26 cellular contexts compared by ENCODE assay signal in genomic region chr10:69074532-69074931, GRCh38.
"Had no signal": no experiment of that assay in that cellular context is flagged by ENCODE, and none has a peak within 500 bp of the region (broad histone marks: within the 10 kb centered on the region; RNA-seq: fewer than 3 reads in every experiment).

No MANE protein-coding gene starts in this region.

- H3K27me3 ChIP-seq: body of pancreas, breast epithelium had no signal

- H3K4me3 ChIP-seq: body of pancreas, breast epithelium, PC-9 had no signal

- DNase-seq: activated CD4-positive, alpha-beta T cell treated with anti-CD3 and anti-CD28 coated beads, Interleukin-2, amount 10 ng/mL, durations not matched to agents 24 days and 14 days; activated CD4-positive, alpha-beta T cell treated with anti-CD3 and anti-CD28 coated beads, Interleukin-2, amount 50 U/mL, for 4 hours; activated CD8-positive, alpha-beta T cell treated with anti-CD3 and anti-CD28 coated beads for 36 hours; activated gamma-delta T cell; activated naive CD4-positive, alpha-beta T cell treated with Interleukin-2 at 50 U/mL for 16 hours; activated naive CD8-positive, alpha-beta T cell treated with anti-CD3 and anti-CD28 coated beads, Interleukin-2, amount 10 ng/mL, durations not matched to agents 7 days and 5 days; activated T-cell treated with anti-CD3 and anti-CD28 coated beads, Interleukin-2, amount 50 U/mL, for 24 hours; body of pancreas; NCI-H1105; NCI-H1436; NCI-H1694; NCI-H1930; NCI-H2081 treated with DMSO at 0.1 percent for 48 hours; NCI-H226; NCI-H446 treated with DMSO at 0.1 percent for 48 hours; NCI-H748 treated with DMSO at 0.1 percent for 48 hours; NK-92 treated with Interleukin-12 subunit alpha and Interleukin-12 subunit beta, amount 100 ng/mL, for 24 hours; PC-9; Right ventricle myocardium superior had no signal

- H3K4me3 Mint-ChIP-seq: activated CD4-positive, alpha-beta T cell treated with anti-CD3 and anti-CD28 coated beads, Interleukin-2, amount 10 ng/mL, durations not matched to agents 24 days and 14 days; activated CD8-positive, alpha-beta T cell treated with anti-CD3 and anti-CD28 coated beads for 36 hours; activated naive CD4-positive, alpha-beta T cell treated with anti-CD3 and anti-CD28 coated beads, Interleukin-2, amount 50 U/mL, for 24 hours; activated naive CD8-positive, alpha-beta T cell treated with anti-CD3 and anti-CD28 coated beads, Interleukin-2, amount 10 ng/mL, durations not matched to agents 7 days and 5 days; activated T-cell treated with anti-CD3 and anti-CD28 coated beads, Interleukin-2, amount 50 U/mL, for 24 hours; T-helper 1 cell treated with Interleukin-12 subunit alpha and Interleukin-12 subunit beta and Interleukin-4 antibody, amounts not matched to agents 30 μg/mL and 1 μg/mL, for 36 hours; T-helper 2 cell treated with Interferon-gamma antibody and Interleukin-4, amounts not matched to agents 5 μg/mL and 100 μg/mL, for 36 hours had no signal

- H3K9me3 Mint-ChIP-seq: activated CD4-positive, alpha-beta T cell treated with anti-CD3 and anti-CD28 coated beads, Interleukin-2, amount 10 ng/mL, durations not matched to agents 24 days and 14 days; activated CD8-positive, alpha-beta T cell treated with anti-CD3 and anti-CD28 coated beads for 36 hours; activated naive CD4-positive, alpha-beta T cell treated with anti-CD3 and anti-CD28 coated beads, Interleukin-2, amount 50 U/mL, for 24 hours; activated naive CD8-positive, alpha-beta T cell treated with anti-CD3 and anti-CD28 coated beads, Interleukin-2, amount 10 ng/mL, durations not matched to agents 7 days and 5 days; activated T-cell treated with anti-CD3 and anti-CD28 coated beads, Interleukin-2, amount 50 U/mL, for 24 hours; activated T-helper 2 cell treated with anti-CD3 and anti-CD28 coated beads, Interferon-gamma antibody, Interleukin-2, Interleukin-4, amounts not matched to agents 10 μg/mL and 5 μg/mL and 100 μg/mL, durations not matched to agents 14 hours and 24 hours and 36 hours; T-helper 1 cell treated with Interleukin-12 subunit alpha and Interleukin-12 subunit beta and Interleukin-4 antibody, amounts not matched to agents 30 μg/mL and 1 μg/mL, for 36 hours; T-helper 2 cell treated with Interferon-gamma antibody and Interleukin-4, amounts not matched to agents 5 μg/mL and 100 μg/mL, for 36 hours had no signal

- H3K36me3 ChIP-seq: breast epithelium had no signal

- H3K27me3 Mint-ChIP-seq: activated CD4-positive, alpha-beta T cell treated with anti-CD3 and anti-CD28 coated beads, Interleukin-2, amount 10 ng/mL, durations not matched to agents 24 days and 14 days; activated CD8-positive, alpha-beta T cell treated with anti-CD3 and anti-CD28 coated beads for 36 hours; activated naive CD4-positive, alpha-beta T cell treated with anti-CD3 and anti-CD28 coated beads, Interleukin-2, amount 50 U/mL, for 24 hours; activated T-cell treated with anti-CD3 and anti-CD28 coated beads, Interleukin-2, amount 50 U/mL, for 24 hours had no signal

- H3K27ac ChIP-seq: body of pancreas, breast epithelium, PC-9 had no signal

- H3K9me3 ChIP-seq: body of pancreas, breast epithelium had no signal

- FAIRE-seq: astrocyte, TTC549 had no signal

- H3K36me3 Mint-ChIP-seq: activated naive CD4-positive, alpha-beta T cell treated with anti-CD3 and anti-CD28 coated beads, Interleukin-2, amount 50 U/mL, for 24 hours; activated naive CD8-positive, alpha-beta T cell treated with anti-CD3 and anti-CD28 coated beads, Interleukin-2, amount 10 ng/mL, durations not matched to agents 7 days and 5 days had no signal

- H3K4me1 ChIP-seq: body of pancreas, breast epithelium had no signal

- H3K27ac Mint-ChIP-seq: activated CD4-positive, alpha-beta T cell treated with anti-CD3 and anti-CD28 coated beads, Interleukin-2, amount 10 ng/mL, durations not matched to agents 24 days and 14 days; activated CD8-positive, alpha-beta T cell treated with anti-CD3 and anti-CD28 coated beads for 36 hours; activated naive CD4-positive, alpha-beta T cell treated with anti-CD3 and anti-CD28 coated beads, Interleukin-2, amount 50 U/mL, for 24 hours; activated naive CD8-positive, alpha-beta T cell treated with anti-CD3 and anti-CD28 coated beads, Interleukin-2, amount 10 ng/mL, durations not matched to agents 7 days and 5 days; activated T-cell treated with anti-CD3 and anti-CD28 coated beads, Interleukin-2, amount 50 U/mL, for 24 hours; activated T-helper 2 cell treated with anti-CD3 and anti-CD28 coated beads, Interferon-gamma antibody, Interleukin-2, Interleukin-4, amounts not matched to agents 10 μg/mL and 5 μg/mL and 100 μg/mL, durations not matched to agents 14 hours and 24 hours and 36 hours; T-helper 1 cell treated with Interleukin-12 subunit alpha and Interleukin-12 subunit beta and Interleukin-4 antibody, amounts not matched to agents 30 μg/mL and 1 μg/mL, for 36 hours had no signal
